ENCODE assay signal across 1 cellular context in the genomic region with DNA sequence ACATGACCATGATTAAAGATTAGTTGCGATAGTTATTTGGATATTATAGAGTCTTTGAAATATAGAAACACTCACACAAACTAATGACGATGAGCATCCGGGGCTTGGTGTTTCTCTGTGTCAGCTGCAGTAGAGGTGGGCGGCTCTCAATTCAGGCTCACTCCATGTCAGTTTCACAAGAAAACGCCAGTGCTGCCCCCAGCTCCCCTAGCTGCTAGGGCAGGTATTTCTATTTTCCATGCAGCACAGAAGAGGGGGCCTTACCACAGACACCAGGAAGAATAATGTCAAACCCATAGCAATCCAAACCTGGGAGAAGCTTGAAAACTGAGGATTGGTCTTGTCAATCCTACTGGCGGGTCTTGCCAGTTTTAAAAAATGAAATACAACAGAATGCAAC.
TF ChIP-seq lines count a peak whose summit lies in the region.

No MANE protein-coding gene starts in this region.

TF ChIP-seq in GM12878, 131 proteins besides CTCF, POLR2A, EP300 and RAD21 (continued from another document):
- no peak for TF ChIP-seq E2F8 (IDR thresholded peaks at IDR 0.05; ENCODE audit: low read depth, partially characterized antibody)
- no peak for TF ChIP-seq IKZF1 (conservative IDR thresholded peaks at IDR 0.05)
- no peak for TF ChIP-seq NFXL1 (IDR thresholded peaks at IDR 0.05; ENCODE audit: borderline replicate concordance)
- no peak for TF ChIP-seq IRF5 (IDR thresholded peaks at IDR 0.05; ENCODE audit: borderline replicate concordance)
- TF ChIP-seq SIX5 (IDR thresholded peaks at IDR 0.05; ENCODE audit: low read depth, low read length, severe bottlenecking), result no peak
- TF ChIP-seq IRF4 (IDR thresholded peaks at IDR 0.05; ENCODE audit: low read depth, low read length), result no peak
- no peak for TF ChIP-seq TCF7 (IDR thresholded peaks at IDR 0.05; ENCODE audit: borderline replicate concordance)
